In the genomic region with DNA sequence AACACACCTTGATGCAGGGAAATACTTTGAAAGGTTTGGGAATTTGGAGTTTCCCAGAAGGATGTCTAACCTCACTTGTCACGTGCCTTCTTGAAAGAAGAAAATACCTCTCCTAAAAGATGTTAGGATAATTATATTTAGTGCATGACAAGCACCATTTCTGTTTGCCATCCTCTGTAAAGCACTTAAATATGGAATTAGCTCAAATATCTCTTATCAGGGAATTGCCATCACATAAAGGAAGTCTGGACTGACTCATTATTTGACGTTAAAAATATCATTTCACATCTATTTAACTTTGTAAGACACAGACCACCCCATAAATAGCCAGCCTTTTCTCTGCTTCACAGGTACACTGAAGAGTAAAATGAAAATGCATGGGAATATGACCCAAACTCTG, we compare ENCODE assay signal across 8 cellular contexts.
"Had no signal": no experiment of that assay in that cellular context is flagged by ENCODE, and none has a peak within 500 bp of the region (broad histone marks: within the 10 kb centered on the region; RNA-seq: fewer than 3 reads in every experiment).

No MANE protein-coding gene starts in this region.

- ATAC-seq: GM23338, HepG2 had no signal

- H3K4me3 ChIP-seq: GM23338 had no signal

- DNase-seq: H9, HCEC 1CT, KBM-7 had no signal

- FAIRE-seq: H1, H54, HepG2 had no signal

- H3K4me2 ChIP-seq: GM23338 had no signal

- H3K27ac ChIP-seq: HL-60 had no signal

- H2AFZ ChIP-seq: GM23338 had no signal
